In the genomic region with DNA sequence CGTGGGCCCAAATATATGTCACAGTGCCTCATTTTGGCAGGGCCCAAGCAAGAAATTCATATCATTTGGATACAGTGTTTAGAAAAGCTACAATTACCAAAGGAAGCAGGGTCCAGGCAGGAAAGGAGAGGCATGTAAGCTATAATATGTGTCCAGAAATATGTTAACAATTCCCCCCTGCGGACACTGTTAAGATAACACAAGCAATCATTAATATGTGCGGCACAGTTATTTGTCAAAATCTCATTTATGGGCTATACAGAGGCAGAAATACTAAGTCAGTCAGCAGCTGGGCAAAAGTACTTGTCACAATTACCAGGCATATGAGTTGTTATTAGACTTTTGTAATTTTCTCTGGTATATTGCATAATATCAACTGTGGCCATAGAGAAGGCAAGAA, we compare ENCODE assay signal across 1 cellular context.
DNase-seq lines count a peak whose midpoint lies in the region; ATAC-seq and TF ChIP-seq lines count a peak whose summit lies in the region.
"Not testable (repeated sequence)": the region's sequence is repeated elsewhere in the genome, so short reads cannot be mapped to it uniquely, and the experiment has no call there.

No MANE protein-coding gene starts in this region.

- WGBS in body of pancreas, 2 donors: no CpG with 5 or more reads among the region's 3 CpGs

- not testable (repeated sequence) for TF ChIP-seq POLR2A in body of pancreas (IDR thresholded peaks at IDR 0.05)

- H3K4me3 ChIP-seq in body of pancreas: not testable (repeated sequence)

- not testable (repeated sequence) for H3K27me3 ChIP-seq in body of pancreas

- peak; percentile 94 for ATAC-seq in body of pancreas

- intact Hi-C loops in body of pancreas (cut with DNase I): not testable (repeated sequence)

- not testable (repeated sequence) for H3K4me1 ChIP-seq in body of pancreas

- H3K27ac ChIP-seq in body of pancreas: not testable (repeated sequence)

- not testable (repeated sequence) for H3K9me3 ChIP-seq in body of pancreas

- not testable (repeated sequence) for TF ChIP-seq CTCF in body of pancreas (IDR thresholded peaks at IDR 0.05)

- not testable (repeated sequence) for H3K36me3 ChIP-seq in body of pancreas (replicated peaks in 1 of 2; ENCODE audit: insufficient read depth in 1 of 2, low read depth in 2 of 2)

- not testable (repeated sequence) for DNase-seq in body of pancreas
